In genomic region chr6:3377536-3378397, GRCh38 we compare ENCODE assay signal across 14 cellular contexts.
DNase-seq lines count a peak whose midpoint lies in the region; ATAC-seq and TF ChIP-seq lines count a peak whose summit lies in the region.
"Had no signal": no experiment of that assay in that cellular context is flagged by ENCODE, and none has a peak within 500 bp of the region (broad histone marks: within the 10 kb centered on the region; RNA-seq: fewer than 3 reads in every experiment).

No MANE protein-coding gene starts in this region.

- H4K20me1 ChIP-seq in hepatocyte (ENCODE audit: insufficient read depth, poor library complexity, severe bottlenecking): no peaks in the 10 kb centered on the region
- no peaks in the 10 kb centered on the region for H4K20me1 ChIP-seq in PC-3 (ENCODE audit: low read length)

- no peak overlapping the region for H3K9ac ChIP-seq in PC-3 (ENCODE audit: low read length)

- H3K36me3 ChIP-seq in hepatocyte (replicated peaks; ENCODE audit: insufficient read depth, low read depth): no peaks in the 10 kb centered on the region
- no peaks in the 10 kb centered on the region for H3K36me3 ChIP-seq in sigmoid colon
- no peaks in the 10 kb centered on the region for H3K36me3 ChIP-seq in PC-3 (ENCODE audit: low read depth, low read length)
- H3K36me3 ChIP-seq: transverse colon had no signal

- H3K27ac Mint-ChIP-seq in activated T-cell treated with anti-CD3 and anti-CD28 coated beads, Interleukin-2, amount 50 U/mL, for 24 hours: peak overlapping the region; percentile 64

- WGBS in hepatocyte (ENCODE audit: low lambda C conversion rate, missing lambda C conversion rate): 81% methylated on average over 17 of the region's 17 CpGs
- 79 to 81% methylated on average over 17 of the region's 17 CpGs for WGBS in sigmoid colon, 2 donors

- H3K9me3 ChIP-seq in hepatocyte (ENCODE audit: low read depth) (no peaks in the 10 kb centered on the region), sigmoid colon (no peaks in the 10 kb centered on the region), PC-3 (ENCODE audit: low read length) (no peaks in the 10 kb centered on the region)
- H3K9me3 ChIP-seq: transverse colon had no signal

- H3F3A ChIP-seq in PC-3 (ENCODE audit: low read length, unreplicated experiment): no peaks in the 10 kb centered on the region

- H3K79me2 ChIP-seq in hepatocyte (peaks cover 15% of the 10 kb centered on the region), PC-3 (ENCODE audit: low read length) (no peaks in the 10 kb centered on the region)

- ATAC-seq in PC-3: no peak
- ATAC-seq: sciatic nerve had no signal

- peaks cover 19% of the 10 kb centered on the region for H3K4me1 Mint-ChIP-seq in activated T-cell treated with anti-CD3 and anti-CD28 coated beads, Interleukin-2, amount 50 U/mL, for 24 hours (ENCODE audit: low read depth)

- H3K4me2 ChIP-seq in hepatocyte (no peak overlapping the region), PC-3 (ENCODE audit: low read length) (no peak overlapping the region)
- H3K4me2 ChIP-seq: PC-9 had no signal

- TF ChIP-seq POLR2A in sigmoid colon (IDR thresholded peaks at IDR 0.05): no peak

- peak overlapping the region; percentile 8 for H3K27ac ChIP-seq in hepatocyte
- H3K27ac ChIP-seq in sigmoid colon: peak overlapping the region in 1 of 4 donors; percentile 21
- no peak overlapping the region for H3K27ac ChIP-seq in PC-3 (ENCODE audit: low read length)
- H3K27ac ChIP-seq: PC-9 had no signal

- H3K4me3 ChIP-seq in hepatocyte (no peak overlapping the region), sigmoid colon (no peak overlapping the region), PC-3 (ENCODE audit: low read length) (no peak overlapping the region), foreskin fibroblast (ENCODE audit: low read depth in 1 of 2, low read length in 2 of 2) (no peak overlapping the region)
- H3K4me3 ChIP-seq: PC-9, transverse colon had no signal

- no peak overlapping the region for H3K4me3 Mint-ChIP-seq in activated T-cell treated with anti-CD3 and anti-CD28 coated beads, Interleukin-2, amount 50 U/mL, for 24 hours

- no peaks in the 10 kb centered on the region for H3K36me3 Mint-ChIP-seq in activated T-cell treated with anti-CD3 and anti-CD28 coated beads, Interleukin-2, amount 50 U/mL, for 24 hours (ENCODE audit: low read depth)

- DNase-seq in activated T-cell treated with anti-CD3 and anti-CD28 coated beads, Interleukin-2, amount 50 U/mL, for 24 hours: no peak
- DNase-seq in activated T-cell treated with anti-CD3 and anti-CD28 coated beads, Interleukin-2, amount 50 U/mL, for 1 hour: no peak
- peak; percentile 22 to 23 for DNase-seq in activated T-cell treated with anti-CD3 and anti-CD28 coated beads, Interleukin-2, amount 50 U/mL, for 48 hours
- DNase-seq in hepatocyte (ENCODE audit: low spot score) (no peak), sigmoid colon (peak; percentile 25), PC-3 (no peak), foreskin fibroblast (no peak), NCI-H2227 treated with DMSO at 0.1 percent for 48 hours (lab: John Stamatoyannopoulos, UW) (no peak)
- DNase-seq: activated CD8-positive, alpha-beta memory T cell treated with anti-CD3 and anti-CD28 coated beads for 24 hours; MV-4-11; NCI-H226; transverse colon had no signal

- H3K9me3 Mint-ChIP-seq in activated T-cell treated with anti-CD3 and anti-CD28 coated beads, Interleukin-2, amount 50 U/mL, for 24 hours: no peaks in the 10 kb centered on the region

- BruUV-seq in PC-3 (replicated peaks; lab: Mats Ljungman, UMichigan): no TSS peak

- no peaks in the 10 kb centered on the region for H3K9me2 ChIP-seq in hepatocyte (replicated peaks; ENCODE audit: insufficient read depth)
- H3K9me2 ChIP-seq in PC-3 (replicated peaks; ENCODE audit: low read length): no peaks in the 10 kb centered on the region

- TF ChIP-seq EP300 in sigmoid colon (IDR thresholded peaks at IDR 0.05): no peak

- H3K27me3 Mint-ChIP-seq in activated T-cell treated with anti-CD3 and anti-CD28 coated beads, Interleukin-2, amount 50 U/mL, for 24 hours: peaks cover under 1% of the 10 kb centered on the region

- TF ChIP-seq CTCF in hepatocyte (IDR thresholded peaks at IDR 0.05; ENCODE audit: poor library complexity): no peak
- TF ChIP-seq CTCF in sigmoid colon (IDR thresholded peaks at IDR 0.05): no peak
- no peak for TF ChIP-seq CTCF in PC-3 (conservative IDR thresholded peaks at IDR 0.05; ENCODE audit: low read depth, low read length)
- no peak for TF ChIP-seq CTCF in foreskin fibroblast (IDR thresholded peaks at IDR 0.05; ENCODE audit: low read depth, low read length)

- POLR2A ChIA-PET in PC-3 (lab: Charles Lee; ENCODE audit: unreplicated experiment): no interaction called here

- H3K4me1 ChIP-seq in hepatocyte (ENCODE audit: insufficient read depth): peaks cover 36% of the 10 kb centered on the region
- peaks cover 0 to 39% (median 5%) of the 10 kb centered on the region in 4 donors for H3K4me1 ChIP-seq in sigmoid colon
- H3K4me1 ChIP-seq in PC-3 (ENCODE audit: insufficient read depth, low read length): peaks cover 56% of the 10 kb centered on the region

- no peaks in the 10 kb centered on the region for H3K27me3 ChIP-seq in hepatocyte
- H3K27me3 ChIP-seq in sigmoid colon: no peaks in the 10 kb centered on the region
- H3K27me3 ChIP-seq in PC-3 (ENCODE audit: low read length): no peaks in the 10 kb centered on the region
- H3K27me3 ChIP-seq: transverse colon had no signal

- CTCF ChIA-PET in PC-3 (lab: Charles Lee): no interaction called here

- H2AFZ ChIP-seq in hepatocyte (no peak overlapping the region), PC-3 (ENCODE audit: low read length) (no peak overlapping the region)
- H2AFZ ChIP-seq: PC-9 had no signal

- intact Hi-C loops in sigmoid colon (cut with DNase I) (no loop called here), PC-3 (cut with micrococcal nuclease) (no loop called here)

Comparison
In these comparisons a context has a peak if more than half of its experiments do, and no peak if none do; other contexts are left out.
1. DNase-seq: peak in activated T-cell treated with anti-CD3 and anti-CD28 coated beads, Interleukin-2, amount 50 U/mL, for 48 hours (2 of 2) and sigmoid colon (single experiment); none in activated T-cell treated with anti-CD3 and anti-CD28 coated beads, Interleukin-2, amount 50 U/mL, for 24 hours (single experiment), activated T-cell treated with anti-CD3 and anti-CD28 coated beads, Interleukin-2, amount 50 U/mL, for 1 hour (single experiment), hepatocyte (single experiment), PC-3 (single experiment), foreskin fibroblast (0 of 2) and NCI-H2227 treated with DMSO at 0.1 percent for 48 hours (single experiment).